In the genomic region with DNA sequence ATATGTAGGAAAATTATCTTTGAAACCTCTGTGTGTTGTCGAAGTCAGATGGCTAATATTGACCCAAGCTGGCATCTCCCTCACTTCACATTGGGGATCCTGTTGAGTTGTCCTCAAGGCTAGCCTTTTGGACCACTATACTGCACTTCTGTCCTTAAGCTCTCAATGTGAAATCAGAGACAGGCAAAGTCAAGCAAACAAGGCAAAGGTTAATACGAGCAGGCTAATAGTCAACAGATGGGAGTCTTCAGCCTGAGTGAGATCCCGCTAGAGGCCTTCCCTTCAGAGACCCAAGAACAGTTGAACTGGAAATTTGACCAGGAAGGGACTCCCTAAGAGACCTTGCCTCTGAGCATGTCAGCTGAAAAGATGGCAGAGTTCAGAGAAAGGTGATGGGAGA, we compare ENCODE assay signal across 21 cellular contexts.
"Had no signal": no experiment of that assay in that cellular context is flagged by ENCODE, and none has a peak within 500 bp of the region (broad histone marks: within the 10 kb centered on the region; RNA-seq: fewer than 3 reads in every experiment).

No MANE protein-coding gene starts in this region.

- DNase-seq: activated CD4-positive, alpha-beta T cell treated with anti-CD3 and anti-CD28 coated beads for 4 hours; activated CD4-positive, alpha-beta T cell treated with anti-CD3 and anti-CD28 coated beads, Interleukin-2, amount 50 U/mL, for 4 hours; activated CD8-positive, alpha-beta memory T cell treated with anti-CD3 and anti-CD28 coated beads, Interleukin-2, amount 50 U/mL, for 48 hours; activated CD8-positive, alpha-beta T cell treated with anti-CD3 and anti-CD28 coated beads, Interleukin-2, amount 10 ng/mL, durations not matched to agents 7 days and 5 days; activated effector memory CD4-positive, alpha-beta T cell treated with Interleukin-2 at 50 U/mL for 16 hours; activated naive CD4-positive, alpha-beta T cell; activated T-cell treated with anti-CD3 and anti-CD28 coated beads, Interleukin-2, amount 50 U/mL, for 1 hour; aorta; body of pancreas; central memory CD4-positive, alpha-beta T cell; MV-4-11; NCI-H1092 treated with DMSO at 0.1 percent for 48 hours; NCI-H1417 treated with DMSO at 0.1 percent for 48 hours; NCI-H1694; NCI-H2029; NCI-H2107; NCI-H526; SHP77 had no signal

- H3K4me3 Mint-ChIP-seq: activated CD8-positive, alpha-beta T cell treated with anti-CD3 and anti-CD28 coated beads, Interleukin-2, amount 10 ng/mL, durations not matched to agents 7 days and 5 days; activated naive CD4-positive, alpha-beta T cell treated with anti-CD3 and anti-CD28 coated beads, Interleukin-2, amount 50 U/mL, for 24 hours; activated T-helper 1 cell treated with anti-CD3 and anti-CD28 coated beads, Interleukin-12 subunit alpha, Interleukin-12 subunit beta, Interleukin-2, Interleukin-4 antibody, amounts not matched to agents 30 ng/mL and 10 ng/mL and 1 ng/mL, durations not matched to agents 14 hours and 24 hours and 36 hours; T-helper 1 cell treated with Interleukin-12 subunit alpha and Interleukin-12 subunit beta and Interleukin-4 antibody, amounts not matched to agents 30 μg/mL and 1 μg/mL, for 36 hours had no signal

- H3K27me3 Mint-ChIP-seq: activated naive CD4-positive, alpha-beta T cell treated with anti-CD3 and anti-CD28 coated beads, Interleukin-2, amount 50 U/mL, for 24 hours had no signal

- H3K27ac Mint-ChIP-seq: activated CD8-positive, alpha-beta T cell treated with anti-CD3 and anti-CD28 coated beads, Interleukin-2, amount 10 ng/mL, durations not matched to agents 7 days and 5 days; activated naive CD4-positive, alpha-beta T cell treated with anti-CD3 and anti-CD28 coated beads, Interleukin-2, amount 50 U/mL, for 24 hours; activated T-helper 1 cell treated with anti-CD3 and anti-CD28 coated beads, Interleukin-12 subunit alpha, Interleukin-12 subunit beta, Interleukin-2, Interleukin-4 antibody, amounts not matched to agents 30 ng/mL and 10 ng/mL and 1 ng/mL, durations not matched to agents 14 hours and 24 hours and 36 hours; T-helper 1 cell treated with Interleukin-12 subunit alpha and Interleukin-12 subunit beta and Interleukin-4 antibody, amounts not matched to agents 30 μg/mL and 1 μg/mL, for 36 hours had no signal
